In the genomic region with DNA sequence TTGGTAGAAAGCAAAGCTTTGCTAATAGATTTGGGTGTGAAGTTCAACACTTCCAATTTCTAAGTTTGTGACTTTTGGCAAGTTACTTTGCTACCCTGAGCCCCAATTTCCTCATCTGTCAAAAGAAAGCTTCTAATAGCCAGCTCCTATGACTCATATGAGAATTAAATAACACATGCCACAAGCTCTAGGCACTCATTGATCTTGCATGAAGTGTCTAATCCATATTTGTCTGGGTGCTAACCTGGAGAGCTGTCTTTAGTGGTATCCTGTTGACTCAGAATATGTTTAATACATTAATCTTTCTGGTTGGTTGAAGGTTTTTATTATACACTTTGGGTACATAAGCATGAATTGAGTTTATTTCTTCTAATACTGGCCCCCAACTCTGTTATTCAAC, we compare ENCODE assay signal across 15 cellular contexts.
"Had no signal": no experiment of that assay in that cellular context is flagged by ENCODE, and none has a peak within 500 bp of the region (broad histone marks: within the 10 kb centered on the region; RNA-seq: fewer than 3 reads in every experiment).

No MANE protein-coding gene starts in this region.

- DNase-seq: activated CD4-positive, alpha-beta T cell treated with anti-CD3 and anti-CD28 coated beads, Interleukin-2, amount 50 U/mL, for 48 hours; activated CD8-positive, alpha-beta memory T cell treated with anti-CD3 and anti-CD28 coated beads, Interleukin-2, amount 10 ng/mL, durations not matched to agents 7 days and 5 days; activated effector memory CD4-positive, alpha-beta T cell treated with anti-CD3 and anti-CD28 coated beads, Interleukin-2, amount 50 U/mL, for 16 hours; activated T-cell treated with anti-CD3 and anti-CD28 coated beads, Interleukin-2, amount 50 U/mL, for 4 hours; aorta; caudate nucleus; effector memory CD4-positive, alpha-beta T cell; erythroblast; midbrain; retina had no signal

- H3K27me3 Mint-ChIP-seq: activated CD8-positive, alpha-beta memory T cell treated with anti-CD3 and anti-CD28 coated beads, Interleukin-2, amount 10 ng/mL, durations not matched to agents 7 days and 5 days; activated naive CD8-positive, alpha-beta T cell had no signal

- H3K27ac Mint-ChIP-seq: activated CD8-positive, alpha-beta memory T cell treated with anti-CD3 and anti-CD28 coated beads, Interleukin-2, amount 10 ng/mL, durations not matched to agents 7 days and 5 days; activated naive CD8-positive, alpha-beta T cell had no signal

- H3K4me1 Mint-ChIP-seq: activated CD8-positive, alpha-beta memory T cell treated with anti-CD3 and anti-CD28 coated beads, Interleukin-2, amount 10 ng/mL, durations not matched to agents 7 days and 5 days had no signal

- H3K27ac ChIP-seq: hepatocyte, parathyroid adenoma, tibial nerve had no signal

- H3K4me3 Mint-ChIP-seq: activated CD8-positive, alpha-beta memory T cell treated with anti-CD3 and anti-CD28 coated beads, Interleukin-2, amount 10 ng/mL, durations not matched to agents 7 days and 5 days; activated naive CD8-positive, alpha-beta T cell; activated T-cell treated with anti-CD3 and anti-CD28 coated beads, Interleukin-2, amount 50 U/mL, for 4 hours had no signal

- H3K9me3 Mint-ChIP-seq: activated T-cell treated with anti-CD3 and anti-CD28 coated beads, Interleukin-2, amount 50 U/mL, for 4 hours had no signal

- H3K36me3 Mint-ChIP-seq: activated CD8-positive, alpha-beta memory T cell treated with anti-CD3 and anti-CD28 coated beads, Interleukin-2, amount 10 ng/mL, durations not matched to agents 7 days and 5 days; activated naive CD8-positive, alpha-beta T cell had no signal

- ATAC-seq: activated CD4-positive, CD25-positive, alpha-beta regulatory T cell treated with anti-CD3 and anti-CD28 coated beads, Interleukin-2, amount 50 U/mL, for 24 hours; activated CD8-positive, alpha-beta memory T cell treated with anti-CD3 and anti-CD28 coated beads, Interleukin-2, amount 10 ng/mL, durations not matched to agents 7 days and 5 days; activated T-cell treated with anti-CD3 and anti-CD28 coated beads, Interleukin-2, amount 50 U/mL, for 4 hours had no signal
